Comparison of ENCODE assay signal across 8 cellular contexts in the genomic region with DNA sequence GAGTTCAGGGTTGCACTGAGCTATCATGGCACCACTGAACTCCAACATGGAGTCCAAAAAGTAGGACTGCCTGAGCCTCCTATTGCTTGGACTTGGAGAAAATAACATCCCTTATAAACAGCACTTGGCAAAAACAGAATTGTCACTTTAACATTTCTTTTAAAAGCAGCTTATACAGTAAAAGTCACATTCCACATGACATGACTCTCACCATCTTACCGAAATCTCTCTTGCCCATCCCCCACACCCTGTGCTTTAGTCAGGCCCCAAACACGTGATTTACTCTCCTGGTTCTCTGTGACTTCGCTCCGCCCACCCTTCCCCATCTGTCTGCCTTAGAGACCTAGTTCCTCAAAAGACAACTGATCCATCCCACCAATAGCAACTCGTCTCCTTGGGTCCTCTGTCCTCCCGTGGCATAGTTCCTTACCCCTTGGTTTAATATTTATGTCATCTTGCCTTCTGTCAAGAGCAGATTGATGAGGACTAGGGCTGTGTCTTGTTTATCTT. TPM values are rescaled to one million over a fixed set of nuclear protein-coding genes. Genes with fewer than 3 reads are reported as not detected.
DNase-seq lines count a peak whose midpoint lies in the region; ATAC-seq and TF ChIP-seq lines count a peak whose summit lies in the region.

No MANE protein-coding gene starts in this region.

- H3K27me3 ChIP-seq in Loucy (ENCODE audit: insufficient read depth, low read length, poor library complexity, severe bottlenecking), result peaks cover under 1% of the 10 kb centered on the region
- H3K27me3 ChIP-seq in kidney epithelial cell (ENCODE audit: control insufficient read depth, insufficient read depth, low read length), result no peaks in the 10 kb centered on the region

- H3K4me3 Mint-ChIP-seq in activated T-helper 1 cell treated with anti-CD3 and anti-CD28 coated beads, Interleukin-12 subunit alpha, Interleukin-12 subunit beta, Interleukin-2, Interleukin-4 antibody, amounts not matched to agents 30 ng/mL and 10 ng/mL and 1 ng/mL, durations not matched to agents 14 hours and 24 hours and 36 hours, result peak overlapping the region; percentile 32
- H3K4me3 Mint-ChIP-seq in stimulated activated effector memory CD8-positive, alpha-beta T cell treated with anti-CD3 and anti-CD28 coated beads, Interleukin-12 subunit alpha, Interleukin-12 subunit beta, amount 100 ng/mL, for 72 hours, result no peak overlapping the region

- H3K27ac Mint-ChIP-seq in activated T-helper 1 cell treated with anti-CD3 and anti-CD28 coated beads, Interleukin-12 subunit alpha, Interleukin-12 subunit beta, Interleukin-2, Interleukin-4 antibody, amounts not matched to agents 30 ng/mL and 10 ng/mL and 1 ng/mL, durations not matched to agents 14 hours and 24 hours and 36 hours, result peak overlapping the region; percentile 18
- peak overlapping the region; percentile 80 for H3K27ac Mint-ChIP-seq in stimulated activated effector memory CD8-positive, alpha-beta T cell treated with anti-CD3 and anti-CD28 coated beads, Interleukin-12 subunit alpha, Interleukin-12 subunit beta, amount 100 ng/mL, for 72 hours

- H3K27me3 Mint-ChIP-seq in activated T-helper 1 cell treated with anti-CD3 and anti-CD28 coated beads, Interleukin-12 subunit alpha, Interleukin-12 subunit beta, Interleukin-2, Interleukin-4 antibody, amounts not matched to agents 30 ng/mL and 10 ng/mL and 1 ng/mL, durations not matched to agents 14 hours and 24 hours and 36 hours (ENCODE audit: insufficient read depth), result peaks cover 3% of the 10 kb centered on the region

- TF ChIP-seq CTCF in Loucy (conservative IDR thresholded peaks at IDR 0.05; ENCODE audit: low read length), result no peak
- TF ChIP-seq CTCF in kidney epithelial cell (IDR thresholded peaks at IDR 0.05; ENCODE audit: insufficient read depth, low read length, poor library complexity, severe bottlenecking), result no peak

- no peak overlapping the region for H2AFZ ChIP-seq in Loucy (ENCODE audit: low read length)

- no peaks in the 10 kb centered on the region for H3F3A ChIP-seq in Loucy (ENCODE audit: low read depth)

- intact Hi-C loops in activated T-helper 1 cell treated with anti-CD3 and anti-CD28 coated beads, Interleukin-12 subunit alpha, Interleukin-12 subunit beta, Interleukin-2, Interleukin-4 antibody, amounts not matched to agents 30 ng/mL and 10 ng/mL and 1 ng/mL, durations not matched to agents 14 hours and 24 hours and 36 hours (cut with micrococcal nuclease), result loop anchor here (10.0 kb wide), 1 partner anchor 797 kb away; the partner anchor contains the start of gene KHSRP

- peaks cover 63% of the 10 kb centered on the region for H3K4me1 Mint-ChIP-seq in activated T-helper 1 cell treated with anti-CD3 and anti-CD28 coated beads, Interleukin-12 subunit alpha, Interleukin-12 subunit beta, Interleukin-2, Interleukin-4 antibody, amounts not matched to agents 30 ng/mL and 10 ng/mL and 1 ng/mL, durations not matched to agents 14 hours and 24 hours and 36 hours (ENCODE audit: low read depth)
- peaks cover 68% of the 10 kb centered on the region for H3K4me1 Mint-ChIP-seq in stimulated activated effector memory CD8-positive, alpha-beta T cell treated with anti-CD3 and anti-CD28 coated beads, Interleukin-12 subunit alpha, Interleukin-12 subunit beta, amount 100 ng/mL, for 72 hours

- peak; percentile 77 for DNase-seq in Ammon's horn (ENCODE audit: low spot score)
- DNase-seq in activated T-helper 1 cell treated with anti-CD3 and anti-CD28 coated beads, Interleukin-12 subunit alpha, Interleukin-12 subunit beta, Interleukin-2, Interleukin-4 antibody, amounts not matched to agents 30 ng/mL and 10 ng/mL and 1 ng/mL, durations not matched to agents 14 hours and 24 hours and 36 hours (ENCODE audit: low spot score), result no peak
- DNase-seq in kidney epithelial cell (ENCODE audit: low read depth), result peak; percentile 5
- no peak for DNase-seq in stimulated activated effector memory CD8-positive, alpha-beta T cell treated with anti-CD3 and anti-CD28 coated beads, Interleukin-12 subunit alpha, Interleukin-12 subunit beta, amount 100 ng/mL, for 72 hours (ENCODE audit: low spot score in 2 of 2)
- no peak for DNase-seq in NCI-H510A treated with DMSO at 0.1 percent for 48 hours (lab: John Stamatoyannopoulos, UW)

- H3K36me3 Mint-ChIP-seq in activated T-helper 1 cell treated with anti-CD3 and anti-CD28 coated beads, Interleukin-12 subunit alpha, Interleukin-12 subunit beta, Interleukin-2, Interleukin-4 antibody, amounts not matched to agents 30 ng/mL and 10 ng/mL and 1 ng/mL, durations not matched to agents 14 hours and 24 hours and 36 hours (ENCODE audit: low read depth), result peaks cover 57% of the 10 kb centered on the region
- H3K36me3 Mint-ChIP-seq in stimulated activated effector memory CD8-positive, alpha-beta T cell treated with anti-CD3 and anti-CD28 coated beads, Interleukin-12 subunit alpha, Interleukin-12 subunit beta, amount 100 ng/mL, for 72 hours, result peaks cover 100% of the 10 kb centered on the region

- peak overlapping the region; percentile 33 for H3K9ac ChIP-seq in Loucy (ENCODE audit: low read depth, low read length, poor library complexity, severe bottlenecking)

- ATAC-seq in stimulated activated effector memory CD8-positive, alpha-beta T cell treated with anti-CD3 and anti-CD28 coated beads, Interleukin-12 subunit alpha, Interleukin-12 subunit beta, amount 100 ng/mL, for 72 hours, result no peak
- ATAC-seq in GM19324 (IDR thresholded peaks at IDR 0.05; ENCODE audit: low FRiP score, unreplicated experiment) (no peak), GM21528 (IDR thresholded peaks at IDR 0.05; ENCODE audit: low FRiP score, unreplicated experiment) (no peak)

- H3K4me1 ChIP-seq in Loucy (ENCODE audit: insufficient read depth, low read length, poor library complexity, severe bottlenecking), result peaks cover 63% of the 10 kb centered on the region

- H3K9me3 ChIP-seq in Loucy (ENCODE audit: insufficient read depth, low read depth, low read length), result no peaks in the 10 kb centered on the region

- peaks cover 97% of the 10 kb centered on the region for H3K79me2 ChIP-seq in Loucy (ENCODE audit: insufficient read depth, low read length)

- H3K4me2 ChIP-seq in Loucy (ENCODE audit: low read depth, low read length, poor library complexity, severe bottlenecking), result peak overlapping the region; percentile 99

- H3K36me3 ChIP-seq in Loucy (ENCODE audit: insufficient read depth, low read length) (peaks cover 53% of the 10 kb centered on the region), kidney epithelial cell (ENCODE audit: control insufficient read depth, insufficient read depth, low read length) (peaks cover 3% of the 10 kb centered on the region)

- H4K20me1 ChIP-seq in Loucy (ENCODE audit: insufficient read depth, low read length, poor library complexity, severe bottlenecking), result peaks cover 90% of the 10 kb centered on the region

- no peaks in the 10 kb centered on the region for H3K9me3 Mint-ChIP-seq in activated T-helper 1 cell treated with anti-CD3 and anti-CD28 coated beads, Interleukin-12 subunit alpha, Interleukin-12 subunit beta, Interleukin-2, Interleukin-4 antibody, amounts not matched to agents 30 ng/mL and 10 ng/mL and 1 ng/mL, durations not matched to agents 14 hours and 24 hours and 36 hours
- no peaks in the 10 kb centered on the region for H3K9me3 Mint-ChIP-seq in stimulated activated effector memory CD8-positive, alpha-beta T cell treated with anti-CD3 and anti-CD28 coated beads, Interleukin-12 subunit alpha, Interleukin-12 subunit beta, amount 100 ng/mL, for 72 hours

- peak overlapping the region; percentile 100 for H3K4me3 ChIP-seq in Loucy (ENCODE audit: low read length, poor library complexity, severe bottlenecking)
- no peak overlapping the region for H3K4me3 ChIP-seq in kidney epithelial cell (ENCODE audit: low read depth, low read length)

- no peaks in the 10 kb centered on the region for H3K9me2 ChIP-seq in Loucy (replicated peaks; ENCODE audit: low read depth, low read length)

RNA-seq across cellular contexts. Expression of gene SAFB, which starts 4.6 kb away (rescaled TPM):
- 143 and 146 TPM in 2 replicates for total RNA-seq in activated T-helper 1 cell treated with anti-CD3 and anti-CD28 coated beads, Interleukin-12 subunit alpha, Interleukin-12 subunit beta, Interleukin-2, Interleukin-4 antibody, amounts not matched to agents 30 ng/mL and 10 ng/mL and 1 ng/mL, durations not matched to agents 14 hours and 24 hours and 36 hours
- total RNA-seq in kidney epithelial cell, result 40.3 and 45.7 TPM in 2 replicates

RNA-seq across cellular contexts. Expression of gene SAFB2, which starts 4.9 kb away (rescaled TPM):
- total RNA-seq in activated T-helper 1 cell treated with anti-CD3 and anti-CD28 coated beads, Interleukin-12 subunit alpha, Interleukin-12 subunit beta, Interleukin-2, Interleukin-4 antibody, amounts not matched to agents 30 ng/mL and 10 ng/mL and 1 ng/mL, durations not matched to agents 14 hours and 24 hours and 36 hours, result 104 and 106 TPM in 2 replicates
- 23.8 and 29.0 TPM in 2 replicates for total RNA-seq in kidney epithelial cell

RNA-seq across cellular contexts. Expression of gene MICOS13, which starts 52.9 kb away (rescaled TPM):
- 57.4 and 60.6 TPM in 2 replicates for total RNA-seq in activated T-helper 1 cell treated with anti-CD3 and anti-CD28 coated beads, Interleukin-12 subunit alpha, Interleukin-12 subunit beta, Interleukin-2, Interleukin-4 antibody, amounts not matched to agents 30 ng/mL and 10 ng/mL and 1 ng/mL, durations not matched to agents 14 hours and 24 hours and 36 hours
- 47.0 and 55.4 TPM in 2 replicates for total RNA-seq in kidney epithelial cell

RNA-seq across cellular contexts. Expression of gene HSD11B1L, which starts 53.4 kb away (rescaled TPM):
- 1.9 TPM in 2 replicates for total RNA-seq in activated T-helper 1 cell treated with anti-CD3 and anti-CD28 coated beads, Interleukin-12 subunit alpha, Interleukin-12 subunit beta, Interleukin-2, Interleukin-4 antibody, amounts not matched to agents 30 ng/mL and 10 ng/mL and 1 ng/mL, durations not matched to agents 14 hours and 24 hours and 36 hours
- total RNA-seq in kidney epithelial cell, result 7.4 and 11.4 TPM in 2 replicates

RNA-seq across cellular contexts. Expression of gene TINCR, which starts 59.7 kb away (rescaled TPM):
- total RNA-seq in activated T-helper 1 cell treated with anti-CD3 and anti-CD28 coated beads, Interleukin-12 subunit alpha, Interleukin-12 subunit beta, Interleukin-2, Interleukin-4 antibody, amounts not matched to agents 30 ng/mL and 10 ng/mL and 1 ng/mL, durations not matched to agents 14 hours and 24 hours and 36 hours, result 0.39 and 0.75 TPM in 2 replicates
- total RNA-seq in kidney epithelial cell, result 1.0 and 1.4 TPM in 2 replicates

Comparison
In these comparisons a context has a peak if more than half of its experiments do, and no peak if none do; other contexts are left out.
1. DNase-seq: peak in Ammon's horn (single experiment) and kidney epithelial cell (single experiment); none in activated T-helper 1 cell treated with anti-CD3 and anti-CD28 coated beads, Interleukin-12 subunit alpha, Interleukin-12 subunit beta, Interleukin-2, Interleukin-4 antibody, amounts not matched to agents 30 ng/mL and 10 ng/mL and 1 ng/mL, durations not matched to agents 14 hours and 24 hours and 36 hours (single experiment), stimulated activated effector memory CD8-positive, alpha-beta T cell treated with anti-CD3 and anti-CD28 coated beads, Interleukin-12 subunit alpha, Interleukin-12 subunit beta, amount 100 ng/mL, for 72 hours (0 of 2) and NCI-H510A treated with DMSO at 0.1 percent for 48 hours (single experiment).